In the genomic region with DNA sequence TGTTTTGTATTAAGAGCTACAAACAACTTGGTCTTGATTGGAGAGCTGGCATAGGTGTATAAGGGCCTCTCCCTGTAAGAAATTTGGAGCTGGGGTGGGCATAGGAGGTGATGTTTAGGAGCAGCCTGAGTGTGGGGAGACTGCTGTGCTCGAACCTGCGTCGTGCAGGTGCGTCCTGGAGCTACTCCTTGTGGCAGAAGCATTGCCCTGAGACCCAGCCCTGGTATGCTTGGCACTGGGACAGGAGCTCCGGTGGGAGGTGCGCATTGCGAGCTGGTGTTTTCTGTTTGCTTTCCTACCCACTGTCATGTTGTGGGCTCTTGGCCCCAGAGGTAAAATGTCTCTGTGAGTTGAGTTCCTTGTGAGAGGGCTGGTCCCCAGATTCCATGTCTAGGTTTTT, we compare ENCODE assay signal across 15 cellular contexts. TPM values are rescaled to one million over a fixed set of nuclear protein-coding genes. Genes with fewer than 3 reads are reported as not detected.
DNase-seq lines count a peak whose midpoint lies in the region; ATAC-seq and TF ChIP-seq lines count a peak whose summit lies in the region.
"Had no signal": no experiment of that assay in that cellular context is flagged by ENCODE, and none has a peak within 500 bp of the region (broad histone marks: within the 10 kb centered on the region; RNA-seq: fewer than 3 reads in every experiment).

No MANE protein-coding gene starts in this region.

- TF ChIP-seq CTCF in nephron (IDR thresholded peaks at IDR 0.05; ENCODE audit: unreplicated experiment in 3 of 3) = no peak
- TF ChIP-seq CTCF in upper lobe of right lung (IDR thresholded peaks at IDR 0.05) = no peak
- no peak for TF ChIP-seq CTCF in heart left ventricle (IDR thresholded peaks at IDR 0.05)
- no peak for TF ChIP-seq CTCF in left ventricle myocardium inferior (IDR thresholded peaks at IDR 0.05; ENCODE audit: borderline replicate concordance)

- H3K9me3 ChIP-seq in NT2/D1 (ENCODE audit: insufficient read depth, low read length) (no peaks in the 10 kb centered on the region), upper lobe of right lung (no peaks in the 10 kb centered on the region), heart left ventricle (no peaks in the 10 kb centered on the region), left ventricle myocardium inferior (replicated peaks) (no peaks in the 10 kb centered on the region)
- H3K9me3 ChIP-seq: adrenal gland, MG63 had no signal

- no peaks in the 10 kb centered on the region for H3K27me3 ChIP-seq in NT2/D1 (ENCODE audit: insufficient read depth, insufficient read length)
- H3K27me3 ChIP-seq in upper lobe of right lung = no peaks in the 10 kb centered on the region
- no peaks in the 10 kb centered on the region for H3K27me3 ChIP-seq in heart left ventricle
- H3K27me3 ChIP-seq in left ventricle myocardium inferior (ENCODE audit: low read depth) = no peaks in the 10 kb centered on the region
- H3K27me3 ChIP-seq: adrenal gland, MG63 had no signal

- no peak overlapping the region for H3K4me3 Mint-ChIP-seq in nephron
- H3K4me3 Mint-ChIP-seq: B cell had no signal

- 91 to 95% (median 93%) methylated on average over 5 to 7 of the region's 7 CpGs for WGBS in heart left ventricle, 4 donors

- H3K9ac ChIP-seq in NT2/D1 (ENCODE audit: insufficient read length, low read depth) = peak overlapping the region; percentile 68

- no peaks in the 10 kb centered on the region for H3K9me3 Mint-ChIP-seq in nephron

- DNase-seq in NT2/D1 (ENCODE audit: low read depth, low spot score) (no peak), upper lobe of right lung (peak; percentile 30), heart left ventricle (no peak), left ventricle myocardium inferior (no peak)
- DNase-seq: activated CD4-positive, alpha-beta T cell treated with anti-CD3 and anti-CD28 coated beads for 48 hours; adrenal gland; EL; MG63; NCI-H446 treated with DMSO at 0.1 percent for 48 hours; stimulated activated naive CD4-positive, alpha-beta T cell had no signal

- H3K27ac ChIP-seq in cingulate gyrus (ENCODE audit: low read depth, low read length) (peak overlapping the region; percentile 86), upper lobe of right lung (no peak overlapping the region), heart left ventricle (no peak overlapping the region), left ventricle myocardium inferior (replicated peaks) (no peak overlapping the region)

- H3K4me3 ChIP-seq in NT2/D1 (ENCODE audit: insufficient read length, low read depth) (no peak overlapping the region), upper lobe of right lung (no peak overlapping the region), heart left ventricle (no peak overlapping the region), left ventricle myocardium inferior (no peak overlapping the region)
- H3K4me3 ChIP-seq: adrenal gland, MG63 had no signal

- H3K36me3 Mint-ChIP-seq in nephron (ENCODE audit: low read depth) = peaks cover 35% of the 10 kb centered on the region

- H3K27ac Mint-ChIP-seq in nephron = peak overlapping the region; percentile 49 to 59 (median 51)
- H3K27ac Mint-ChIP-seq: B cell had no signal

- H3K4me1 ChIP-seq in NT2/D1 (ENCODE audit: insufficient read depth, insufficient read length) (peaks cover 28% of the 10 kb centered on the region), upper lobe of right lung (peaks cover 23% of the 10 kb centered on the region), heart left ventricle (peaks cover 0 to 30% (median 17%) of the 10 kb centered on the region in 12 donors), left ventricle myocardium inferior (peaks cover 28% of the 10 kb centered on the region)

- peaks cover 41% of the 10 kb centered on the region for H3K4me1 Mint-ChIP-seq in nephron

- no peak for TF ChIP-seq POLR2A in heart left ventricle (IDR thresholded peaks at IDR 0.05)

- no peak for ATAC-seq in upper lobe of right lung
- no peak for ATAC-seq in heart left ventricle
- no peak for ATAC-seq in GM21576 (IDR thresholded peaks at IDR 0.05; ENCODE audit: unreplicated experiment)
- ATAC-seq: HCT116 had no signal

- H3K27me3 Mint-ChIP-seq in nephron (ENCODE audit: low read depth) = no peaks in the 10 kb centered on the region
- H3K27me3 Mint-ChIP-seq: B cell had no signal

- intact Hi-C loops in upper lobe of right lung (cut with DNase I) (no loop called here), heart left ventricle (cut with DNase I) (no loop called here), left ventricle myocardium inferior (cut with micrococcal nuclease) (no loop called here)

- H3K36me3 ChIP-seq in NT2/D1 (ENCODE audit: insufficient read depth, insufficient read length, low read length) (peaks cover 19% of the 10 kb centered on the region), upper lobe of right lung (no peaks in the 10 kb centered on the region), heart left ventricle (peaks cover 0 to 4% (median 0%) of the 10 kb centered on the region in 9 donors), left ventricle myocardium inferior (no peaks in the 10 kb centered on the region)
- H3K36me3 ChIP-seq: adrenal gland, MG63 had no signal

RNA-seq across cellular contexts. Expression of gene EHMT1, which starts 46.4 kb away (rescaled TPM):
- 82.7 TPM for total RNA-seq in upper lobe of right lung
- total RNA-seq in heart left ventricle = 10 to 100 TPM; 27.8 to 55.9 (median 32.0) TPM
- 10 to 100 TPM; 24.5 to 27.1 TPM for polyA plus RNA-seq in heart left ventricle
- 31.3 TPM for total RNA-seq in left ventricle myocardium inferior

RNA-seq across cellular contexts. Expression of gene ARRDC1, which starts 59.7 kb away (rescaled TPM):
- total RNA-seq in upper lobe of right lung = 69.1 TPM
- total RNA-seq in heart left ventricle = 10 to 100 TPM; 14.1 to 43.6 (median 20.7) TPM
- polyA plus RNA-seq in heart left ventricle = 10 to 100 TPM; 23.2 to 42.6 TPM
- total RNA-seq in left ventricle myocardium inferior = 16.2 TPM
